19 cellular contexts compared by ENCODE assay signal in genomic region chr1:93395195-93395594, GRCh38.
"Had no signal": no experiment of that assay in that cellular context is flagged by ENCODE, and none has a peak within 500 bp of the region (broad histone marks: within the 10 kb centered on the region; RNA-seq: fewer than 3 reads in every experiment).

No MANE protein-coding gene starts in this region.

- H3K4me1 ChIP-seq: adrenal gland, gastroesophageal sphincter, heart right ventricle, left ventricle myocardium inferior, prostate gland, stomach, testis, upper lobe of right lung had no signal

- ATAC-seq: gastroesophageal sphincter, heart right ventricle, natural killer cell, right cardiac atrium, T-helper 17 cell, upper lobe of right lung had no signal

- DNase-seq: activated CD4-positive, alpha-beta memory T cell treated with anti-CD3 and anti-CD28 coated beads, Interleukin-2, amount 10 ng/mL, durations not matched to agents 7 days and 5 days; activated CD4-positive, alpha-beta T cell treated with anti-CD3 and anti-CD28 coated beads for 4 hours; activated naive CD4-positive, alpha-beta T cell treated with anti-CD3 and anti-CD28 coated beads, Interleukin-2, amount 50 U/mL, for 16 hours; activated T-cell treated with anti-CD3 and anti-CD28 coated beads, Interleukin-2, amount 50 U/mL, for 24 hours; adrenal gland; central memory CD4-positive, alpha-beta T cell; heart right ventricle; kidney; left ventricle myocardium inferior; natural killer cell; occipital lobe; right cardiac atrium; stomach; T-helper 17 cell; testis; upper lobe of right lung had no signal

- H3K27me3 ChIP-seq: adrenal gland, gastroesophageal sphincter, heart right ventricle, stomach, testis, upper lobe of right lung had no signal

- H3K4me3 ChIP-seq: adrenal gland, coronary artery, gastroesophageal sphincter, heart right ventricle, left ventricle myocardium inferior, prostate gland, stomach, testis, upper lobe of right lung had no signal

- H3K27ac ChIP-seq: adrenal gland, coronary artery, gastroesophageal sphincter, heart right ventricle, left ventricle myocardium inferior, prostate gland, stomach, testis, upper lobe of right lung had no signal

- H3K36me3 ChIP-seq: adrenal gland, gastroesophageal sphincter, heart right ventricle, left ventricle myocardium inferior, prostate gland, stomach, upper lobe of right lung had no signal
